In the genomic region with DNA sequence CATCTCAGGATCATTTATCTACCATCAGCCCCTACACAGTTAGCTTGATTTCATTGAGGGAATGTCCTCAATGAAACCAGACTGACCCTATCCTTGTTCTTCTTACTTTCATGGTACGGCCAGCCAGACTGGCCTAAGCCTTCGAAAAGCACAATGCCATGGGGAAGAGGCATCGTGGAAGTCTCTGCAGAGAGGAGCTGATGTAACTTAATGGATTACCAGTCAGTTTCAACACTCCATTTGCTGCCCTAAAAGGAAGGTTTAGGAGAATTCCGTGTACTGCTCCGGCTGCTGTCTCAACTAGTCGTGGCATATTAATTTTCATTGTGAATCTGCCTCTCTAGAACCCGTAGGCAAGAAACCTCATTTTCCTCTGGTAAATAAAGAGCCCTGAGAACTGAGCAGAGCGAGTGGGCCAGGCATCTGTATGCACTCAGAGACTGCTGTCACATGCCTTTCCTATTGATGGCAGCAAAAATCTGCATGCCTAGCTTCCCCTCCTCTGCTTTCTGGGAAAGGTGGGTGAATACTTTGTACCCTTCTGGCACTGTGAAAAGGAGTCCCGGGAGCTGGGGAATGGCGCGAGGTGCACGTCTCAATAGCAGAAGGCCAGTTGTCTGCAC, we compare ENCODE assay signal across 24 cellular contexts.
A peak's percentile ranks its signal among the peaks of the same experiment; 100 is the strongest.
DNase-seq lines count a peak whose midpoint lies in the region; ATAC-seq and TF ChIP-seq lines count a peak whose summit lies in the region.
"Had no signal": no experiment of that assay in that cellular context is flagged by ENCODE, and none has a peak within 500 bp of the region (broad histone marks: within the 10 kb centered on the region; RNA-seq: fewer than 3 reads in every experiment).

No MANE protein-coding gene starts in this region.

- no peak overlapping the region for H2BK15ac ChIP-seq in IMR-90 (ENCODE audit: low read depth, low read length)

- H3K36me3 ChIP-seq in IMR-90 (ENCODE audit: control insufficient read depth, insufficient read depth, low read length) (no peaks in the 10 kb centered on the region; the same call in 1 of the 2 replicates), esophagus squamous epithelium (no peaks in the 10 kb centered on the region), osteoblast (ENCODE audit: insufficient read depth, low read length) (no peaks in the 10 kb centered on the region), stomach smooth muscle (ENCODE audit: control insufficient read depth in 2 of 2, insufficient read depth in 2 of 2, low read length in 2 of 2) (no peaks in the 10 kb centered on the region)
- H3K36me3 ChIP-seq: BE2C had no signal

- H3K4me2 ChIP-seq in IMR-90 (ENCODE audit: low read depth, low read length) (no peak overlapping the region; the same call in 1 of the 2 replicates), osteoblast (ENCODE audit: insufficient read depth, low read length) (no peak overlapping the region)

- POLR2A ChIA-PET in IMR-90 (lab: Charles Lee; ENCODE audit: unreplicated experiment): no interaction called here

- intact Hi-C loops in IMR-90 (cut with micrococcal nuclease) (no loop called here), esophagus squamous epithelium (cut with DNase I) (no loop called here)

- no peak overlapping the region for H4K5ac ChIP-seq in IMR-90 (ENCODE audit: low read depth, low read length)

- dilution Hi-C loops in IMR-90 (cut with HindIII; ENCODE audit: low sequenced_read_pairs, unreplicated experiment): no loop called here

- H2AK9ac ChIP-seq in IMR-90 (replicated peaks; ENCODE audit: low read depth, low read length, poor library complexity): no peak overlapping the region

- DNase-seq in IMR-90 (no peak), esophagus squamous epithelium (lab: John Stamatoyannopoulos, UW) (no peak), osteoblast (ENCODE audit: insufficient read length, low spot score, missing footprints) (peak; percentile 4), ecto neural progenitor cell (ENCODE audit: low spot score) (no peak), NCI-H1436 (lab: John Stamatoyannopoulos, UW) (no peak)
- no peak for DNase-seq in stimulated activated naive CD4-positive, alpha-beta T cell treated with Interleukin-2 at 50 U/mL for 16 hours (lab: John Stamatoyannopoulos, UW)
- DNase-seq: BE2C; CD4-positive, alpha-beta memory T cell; DMS153; GDM1; GOT3; KBM-7; MV-4-11; NCI-H1417; NCI-H187 treated with DMSO at 0.1 percent for 48 hours; NCI-H2227 treated with DMSO at 0.1 percent for 48 hours; NCI-H510A treated with DMSO at 0.1 percent for 48 hours; NCI-H774; PC-3; RPMI8226; SHP77 treated with DMSO at 0.1 percent for 48 hours had no signal

- BruUV-seq in IMR-90 (replicated peaks; lab: Mats Ljungman, UMichigan): no TSS peak

- WGBS in IMR-90 (ENCODE audit: extremely low coverage in 2 of 2, insufficient read length in 1 of 2), 2 experiments: 77% methylated on average over 9 of the region's 12 CpGs; no CpG with 5 or more reads in 1 of the 2 experiments
- 40 to 53% methylated on average over 12 of the region's 12 CpGs for WGBS in esophagus squamous epithelium, 2 donors

- H3K9ac ChIP-seq in IMR-90 (ENCODE audit: low read depth, low read length) (no peak overlapping the region), stomach smooth muscle (ENCODE audit: low read length in 2 of 2) (no peak overlapping the region)

- TF ChIP-seq RAD21 in IMR-90 (IDR thresholded peaks at IDR 0.05; ENCODE audit: low read length): no peak

- no peak for TF ChIP-seq POLR2A in IMR-90 (IDR thresholded peaks at IDR 0.05; ENCODE audit: low read depth, low read length)
- no peak for TF ChIP-seq POLR2A in esophagus squamous epithelium (IDR thresholded peaks at IDR 0.05)

- H3K4me1 ChIP-seq in IMR-90 (ENCODE audit: control insufficient read depth, insufficient read depth, low read length) (peaks cover 4% of the 10 kb centered on the region; the same call in 1 of the 2 replicates), esophagus squamous epithelium (peaks cover 12 to 51% (median 36%) of the 10 kb centered on the region in 3 donors), osteoblast (ENCODE audit: insufficient read depth, low read length) (no peaks in the 10 kb centered on the region), stomach smooth muscle (ENCODE audit: control insufficient read depth, insufficient read depth, low read length) (peaks cover 47% of the 10 kb centered on the region)

- H3K23ac ChIP-seq in IMR-90 (ENCODE audit: low read depth, low read length): 0 out of 2 replicates have a peak overlapping the region, but pooled peaks have one; percentile 41

- H3K9me1 ChIP-seq in IMR-90 (ENCODE audit: insufficient read depth, low read length): peaks cover 12% of the 10 kb centered on the region

- H2AFZ ChIP-seq in IMR-90 (replicated peaks; ENCODE audit: low read length, poor library complexity): no peak overlapping the region
- H2AFZ ChIP-seq in osteoblast (ENCODE audit: low read length): no peak overlapping the region

- no peaks in the 10 kb centered on the region; the same call in 1 of the 2 replicates for H4K20me1 ChIP-seq in IMR-90 (ENCODE audit: insufficient read depth, low read length)
- peaks cover 5% of the 10 kb centered on the region for H4K20me1 ChIP-seq in osteoblast (ENCODE audit: insufficient read depth, low read length)

- no peaks in the 10 kb centered on the region for H3K9me3 ChIP-seq in IMR-90 (ENCODE audit: control insufficient read depth, insufficient read depth, low read length)
- H3K9me3 ChIP-seq in esophagus squamous epithelium: no peaks in the 10 kb centered on the region
- no peaks in the 10 kb centered on the region for H3K9me3 ChIP-seq in osteoblast (ENCODE audit: low read depth, low read length)
- no peaks in the 10 kb centered on the region for H3K9me3 ChIP-seq in stomach smooth muscle (ENCODE audit: control insufficient read depth in 2 of 2, low read length in 2 of 2)
- H3K9me3 ChIP-seq: BE2C had no signal

- no peak overlapping the region for H2BK5ac ChIP-seq in IMR-90 (ENCODE audit: low read depth, low read length, poor library complexity, severe bottlenecking)

- H3K56ac ChIP-seq in IMR-90 (ENCODE audit: extremely low read depth, insufficient read depth, low read length): no peak overlapping the region

- peaks cover 0 to 8% of the 10 kb centered on the region in 2 experiments; a peak in 1 of 4 replicates for H3K79me1 ChIP-seq in IMR-90 (ENCODE audit: low read depth in 1 of 2, low read length in 2 of 2)

- H2AK5ac ChIP-seq in IMR-90 (ENCODE audit: low read depth, low read length): no peak overlapping the region

- in situ Hi-C loops in IMR-90 (cut with MboI; ENCODE audit: low sequenced_read_pairs): no loop called here

- H3K79me2 ChIP-seq in osteoblast (ENCODE audit: insufficient read depth, low read length): no peaks in the 10 kb centered on the region

- no peak overlapping the region for H4K91ac ChIP-seq in IMR-90 (ENCODE audit: insufficient read depth, low read depth, low read length)

- H3K27ac ChIP-seq in IMR-90 (ENCODE audit: insufficient read depth, low read length) (no peak overlapping the region), esophagus squamous epithelium (peak overlapping the region; percentile 52 to 86 (median 80)), osteoblast (ENCODE audit: low read depth, low read length) (no peak overlapping the region), stomach smooth muscle (ENCODE audit: low read length) (peak overlapping the region; percentile 58)

- 0 out of 2 replicates have a peak overlapping the region, but pooled peaks have one; percentile 52 for H3K14ac ChIP-seq in IMR-90 (replicated peaks; ENCODE audit: low read depth, low read length)

- H2BK120ac ChIP-seq in IMR-90 (ENCODE audit: low read depth, low read length): no peak overlapping the region

- peak overlapping the region; percentile 47; the same call in 1 of the 2 replicates for H3K4ac ChIP-seq in IMR-90 (ENCODE audit: low read depth, low read length)

- no peak overlapping the region for H3K18ac ChIP-seq in IMR-90 (ENCODE audit: low read depth, low read length)

- ATAC-seq in IMR-90 (ENCODE audit: low read depth) (no peak), GM18870 (IDR thresholded peaks at IDR 0.05; ENCODE audit: unreplicated experiment) (no peak)
- ATAC-seq: HCT116, PC-3 had no signal

- 0 out of 4 replicates have a peak overlapping the region, but pooled peaks of 1 of the 2 experiments have one; percentile 28 for H4K8ac ChIP-seq in IMR-90 (ENCODE audit: low read depth in 2 of 2, low read length in 2 of 2)

- CTCF ChIA-PET in IMR-90 (lab: Yijun Ruan, JAX): interaction anchor here (0.6 kb wide), 1 partner anchor 37 kb away, joined by 3 read pairs; no protein-coding TSS in a partner anchor

- H3K4me3 ChIP-seq in IMR-90 (ENCODE audit: insufficient read depth, low read depth, low read length): no peak overlapping the region
- H3K4me3 ChIP-seq in esophagus squamous epithelium: no peak overlapping the region
- H3K4me3 ChIP-seq in osteoblast (ENCODE audit: insufficient read depth, low read length): no peak overlapping the region
- H3K4me3 ChIP-seq in stomach smooth muscle (ENCODE audit: low read length in 2 of 2): peak overlapping the region in 1 of 2 donors; percentile 29

- H3K27me3 ChIP-seq in IMR-90 (ENCODE audit: control insufficient read depth, insufficient read depth, low read length) (no peaks in the 10 kb centered on the region), esophagus squamous epithelium (no peaks in the 10 kb centered on the region), osteoblast (ENCODE audit: insufficient read depth, low read length) (no peaks in the 10 kb centered on the region), stomach smooth muscle (ENCODE audit: control insufficient read depth in 1 of 2, insufficient read depth in 2 of 2, low read length in 2 of 2) (no peaks in the 10 kb centered on the region)
- H3K27me3 ChIP-seq: BE2C had no signal

- H2BK20ac ChIP-seq in IMR-90 (ENCODE audit: low read depth, low read length): 0 out of 2 replicates have a peak overlapping the region, but pooled peaks have one; percentile 25

- no peak for TF ChIP-seq CTCF in IMR-90 (conservative IDR thresholded peaks at IDR 0.05; ENCODE audit: low read depth, low read length)
- TF ChIP-seq CTCF in esophagus squamous epithelium (IDR thresholded peaks at IDR 0.05): no peak
- TF ChIP-seq CTCF in osteoblast (IDR thresholded peaks at IDR 0.05; ENCODE audit: extremely low read depth, low read depth, low read length): no peak

TF ChIP-seq in IMR-90, 13 proteins besides CTCF, POLR2A, EP300 and RAD21 (continues in another document):
- TF ChIP-seq NFE2L2 (IDR thresholded peaks at IDR 0.05; ENCODE audit: low read depth, low read length) (no peak), RCOR1 (IDR thresholded peaks at IDR 0.05; ENCODE audit: insufficient replicate concordance, low read length) (no peak), MAZ (IDR thresholded peaks at IDR 0.05; ENCODE audit: borderline replicate concordance, low read depth, low read length) (no peak), CHD1 (IDR thresholded peaks at IDR 0.05; ENCODE audit: low read depth, low read length) (no peak), MXI1 (IDR thresholded peaks at IDR 0.05; ENCODE audit: borderline replicate concordance, low read depth, low read length) (no peak), RFX5 (IDR thresholded peaks at IDR 0.05; ENCODE audit: low read depth, low read length) (no peak), BHLHE40 (IDR thresholded peaks at IDR 0.05; ENCODE audit: low read depth, low read length) (no peak), CEBPB (IDR thresholded peaks at IDR 0.05; ENCODE audit: low read depth, low read length) (no peak), SMC3 (IDR thresholded peaks at IDR 0.05; ENCODE audit: low read depth, low read length) (no peak)

Comparison
In these comparisons a context has a peak if more than half of its experiments do, and no peak if none do; other contexts are left out.
1. H3K27ac ChIP-seq: peak in esophagus squamous epithelium (4 of 4) and stomach smooth muscle (single experiment); none in IMR-90 (single experiment) and osteoblast (single experiment).